8 cellular contexts compared by ENCODE assay signal in genomic region chr17:47531228-47531820, GRCh38. TPM values are rescaled to one million over a fixed set of nuclear protein-coding genes. Genes with fewer than 3 reads are reported as not detected.
A peak's percentile ranks its signal among the peaks of the same experiment; 100 is the strongest.
DNase-seq lines count a peak whose midpoint lies in the region; ATAC-seq and TF ChIP-seq lines count a peak whose summit lies in the region.
"Not testable (repeated sequence)": the region's sequence is repeated elsewhere in the genome, so short reads cannot be mapped to it uniquely, and the experiment has no call there.

No MANE protein-coding gene starts in this region.

- ATAC-seq in GM21619 (IDR thresholded peaks at IDR 0.05; ENCODE audit: unreplicated experiment) (peak; percentile 26), HG03460 (IDR thresholded peaks at IDR 0.05; ENCODE audit: unreplicated experiment) (peak; percentile 24), T-cell (replicated peaks in 1 of 4) (peak; percentile 20 to 34 (median 26)), Right ventricle myocardium superior (ENCODE audit: poor library complexity) (peak; percentile 57)

- TF ChIP-seq POLR2A in suprapubic skin (IDR thresholded peaks at IDR 0.05) = not testable (repeated sequence)

- not testable (repeated sequence) for H3K27me3 Mint-ChIP-seq in T-cell

- H3K4me1 Mint-ChIP-seq in T-cell = peaks cover 13 to 19% (median 14%) of the 10 kb centered on the region in 3 donors

- not testable (repeated sequence) for H4K20me1 ChIP-seq in neural cell (ENCODE audit: insufficient read depth)

- H3K4me1 ChIP-seq in adipocyte (ENCODE audit: control insufficient read depth, insufficient read depth, low read length) = not testable (repeated sequence)
- H3K4me1 ChIP-seq in suprapubic skin = peaks cover 16% of the 10 kb centered on the region

- H3K36me3 ChIP-seq in adipocyte (ENCODE audit: control insufficient read depth, insufficient read depth, low read length, severe bottlenecking); neural cell (ENCODE audit: insufficient read depth, low read length); suprapubic skin: not testable (repeated sequence)

- H3K9ac ChIP-seq in adipocyte (ENCODE audit: low read length) (peak overlapping the region; percentile 89), neural cell (ENCODE audit: low read length) (peak overlapping the region; percentile 80)

- not testable (repeated sequence) for H2AFZ ChIP-seq in neural cell (ENCODE audit: low read depth, low read length)

- no CpG with 5 or more reads among the region's 62 CpGs for whole genome bisulfite sequencing in suprapubic skin

- TF ChIP-seq RAD21 in neural cell (conservative IDR thresholded peaks at IDR 0.05) = not testable (repeated sequence)

- not testable (repeated sequence) for H3K9me3 ChIP-seq in adipocyte (ENCODE audit: control insufficient read depth, low read length); neural cell (ENCODE audit: low read length); suprapubic skin

- H3K27ac Mint-ChIP-seq in T-cell = not testable (repeated sequence)

- H3K9me2 ChIP-seq in neural cell (ENCODE audit: insufficient read depth, low read length) = not testable (repeated sequence)

- not testable (repeated sequence) for H3K27me3 ChIP-seq in adipocyte (replicated peaks; ENCODE audit: control insufficient read depth, insufficient read depth, low read length); neural cell (ENCODE audit: insufficient read depth, low read depth, low read length); suprapubic skin

- not testable (repeated sequence) for H3F3A ChIP-seq in neural cell (ENCODE audit: insufficient read depth, low read length, poor library complexity, severe bottlenecking)

- intact Hi-C loops in Right ventricle myocardium superior (cut with DNase I) = not testable (repeated sequence)

- peak overlapping the region; percentile 82 for H3K27ac ChIP-seq in neural cell (ENCODE audit: low read length)
- peak overlapping the region; percentile 95 for H3K27ac ChIP-seq in suprapubic skin

- not testable (repeated sequence) for TF ChIP-seq EP300 in neural cell (conservative IDR thresholded peaks at IDR 0.05; ENCODE audit: poor library complexity, severe bottlenecking); suprapubic skin (IDR thresholded peaks at IDR 0.05)

- CTCF ChIA-PET in T-cell (lab: Charles Lee) = not testable (repeated sequence)

- not testable (repeated sequence) for H3K36me3 Mint-ChIP-seq in T-cell

- TF ChIP-seq CTCF in neural cell (IDR thresholded peaks at IDR 0.05; ENCODE audit: poor library complexity, severe bottlenecking); suprapubic skin (IDR thresholded peaks at IDR 0.05): not testable (repeated sequence)

- POLR2A ChIA-PET in T-cell (lab: Charles Lee) = not testable (repeated sequence)

- H3K4me3 ChIP-seq in adipocyte (ENCODE audit: low read length) (peak overlapping the region; percentile 83), neural cell (ENCODE audit: low read length) (peak overlapping the region; percentile 66), suprapubic skin (peak overlapping the region; percentile 75)

- DNase-seq in ELR (ENCODE audit: low read depth) (peak; percentile 18), T-cell (peak in 13 of 34 experiments; percentile 1 to 35 (median 7)), adipocyte (ENCODE audit: low read depth) (peak; percentile 12), Right ventricle myocardium superior (peak; percentile 45)
- DNase-seq in suprapubic skin (ENCODE audit: low spot score in 2 of 2) = not testable (repeated sequence)

- not testable (repeated sequence) for H3K79me2 ChIP-seq in neural cell (replicated peaks; ENCODE audit: insufficient read depth, low read length)

- not testable (repeated sequence) for H3K4me2 ChIP-seq in neural cell (ENCODE audit: low read length)

- not testable (repeated sequence) for H3K9me3 Mint-ChIP-seq in T-cell

- H3K4me3 Mint-ChIP-seq in T-cell = peak overlapping the region in 2 of 3 donors; percentile 41 to 89

RNA-seq across cellular contexts. Expression of gene NPEPPS, which starts 0.4 kb away (rescaled TPM):
- total RNA-seq in T-cell (100 to 1,000 TPM in 1 of 5 donors, 10 to 100 TPM in 4; 92.7 to 106 (median 97.4) TPM), Right ventricle myocardium superior (97.3 TPM), suprapubic skin (100 to 1,000 TPM in 3 of 4 donors, 10 to 100 TPM in 1; 96.8 to 317 (median 124) TPM)
- polyA plus RNA-seq in neural cell = 150 and 170 TPM in 2 replicates
- 197 and 240 TPM in 2 replicates for polyA minus RNA-seq in neural cell
